In genomic region chr22:27896251-27896650, GRCh38 we compare ENCODE assay signal across 13 cellular contexts. TPM values are rescaled to one million over a fixed set of nuclear protein-coding genes. Genes with fewer than 3 reads are reported as not detected.
DNase-seq lines count a peak whose midpoint lies in the region; ATAC-seq lines count a peak whose summit lies in the region.
"Had no signal": no experiment of that assay in that cellular context is flagged by ENCODE, and none has a peak within 500 bp of the region (broad histone marks: within the 10 kb centered on the region; RNA-seq: fewer than 3 reads in every experiment).

No MANE protein-coding gene starts in this region.

- peak overlapping the region; percentile 16 for H3K27ac ChIP-seq in mesodermal cell (ENCODE audit: low read depth, low read length, severe bottlenecking)
- H3K27ac ChIP-seq: uterus had no signal

- no peak for DNase-seq in activated naive CD4-positive, alpha-beta T cell treated with anti-CD3 and anti-CD28 coated beads, Interleukin-2, amount 50 U/mL, for 16 hours
- DNase-seq in NCI-H2171 (lab: John Stamatoyannopoulos, UW) (no peak), NCI-H446 treated with DMSO at 0.1 percent for 48 hours (lab: John Stamatoyannopoulos, UW) (no peak)
- DNase-seq: activated CD4-positive, alpha-beta T cell treated with anti-CD3 and anti-CD28 coated beads, Interleukin-2, amount 50 U/mL, for 4 hours; activated naive CD4-positive, alpha-beta T cell treated with anti-CD3 and anti-CD28 coated beads for 36 hours; naive thymus-derived CD4-positive, alpha-beta T cell; stimulated activated naive B cell treated with anti-CD40 and anti-IgM and Interleukin-4, amounts not matched to agents 10 μg/mL and 1 μg/mL and 100 μg/mL, for 72 hours; uterus had no signal

- H3K9me3 Mint-ChIP-seq in activated naive CD4-positive, alpha-beta T cell treated with anti-CD3 and anti-CD28 coated beads, Interleukin-2, amount 50 U/mL, for 24 hours = no peaks in the 10 kb centered on the region
- H3K9me3 Mint-ChIP-seq: activated naive CD4-positive, alpha-beta T cell treated with anti-CD3 and anti-CD28 coated beads for 36 hours; stimulated activated naive B cell treated with anti-CD40 and anti-IgM and Interleukin-4, amounts not matched to agents 10 μg/mL and 1 μg/mL and 100 μg/mL, for 72 hours had no signal

- no peaks in the 10 kb centered on the region for H3K27me3 Mint-ChIP-seq in activated naive CD4-positive, alpha-beta T cell treated with anti-CD3 and anti-CD28 coated beads, Interleukin-2, amount 50 U/mL, for 24 hours
- H3K27me3 Mint-ChIP-seq: naive thymus-derived CD4-positive, alpha-beta T cell; stimulated activated naive B cell treated with anti-CD40 and anti-IgM and Interleukin-4, amounts not matched to agents 10 μg/mL and 1 μg/mL and 100 μg/mL, for 72 hours had no signal

- 92 to 94% methylated on average over 6 of the region's 6 CpGs for WGBS in mesodermal cell (ENCODE audit: insufficient coverage in 2 of 2), 2 experiments

- no peaks in the 10 kb centered on the region for H3K9me3 ChIP-seq in mesodermal cell (ENCODE audit: control insufficient read depth, low read length)
- H3K9me3 ChIP-seq: uterus had no signal

- no peaks in the 10 kb centered on the region for H3K4me1 ChIP-seq in mesodermal cell (ENCODE audit: control insufficient read depth, insufficient read depth, low read length, poor library complexity, severe bottlenecking)
- H3K4me1 ChIP-seq: uterus had no signal

- H3K36me3 Mint-ChIP-seq in activated naive CD4-positive, alpha-beta T cell treated with anti-CD3 and anti-CD28 coated beads, Interleukin-2, amount 50 U/mL, for 24 hours = peaks cover 10% of the 10 kb centered on the region

- ATAC-seq in GM19467 (IDR thresholded peaks at IDR 0.05; ENCODE audit: unreplicated experiment) (peak; percentile 31), HG03135 (IDR thresholded peaks at IDR 0.05; ENCODE audit: unreplicated experiment) (peak; percentile 33), GM21447 (IDR thresholded peaks at IDR 0.05; ENCODE audit: unreplicated experiment) (no peak)
- ATAC-seq: naive thymus-derived CD4-positive, alpha-beta T cell had no signal

- no peak overlapping the region for H3K4me3 Mint-ChIP-seq in activated naive CD4-positive, alpha-beta T cell treated with anti-CD3 and anti-CD28 coated beads, Interleukin-2, amount 50 U/mL, for 24 hours
- H3K4me3 Mint-ChIP-seq: activated naive CD4-positive, alpha-beta T cell treated with anti-CD3 and anti-CD28 coated beads for 36 hours; naive thymus-derived CD4-positive, alpha-beta T cell; stimulated activated naive B cell treated with anti-CD40 and anti-IgM and Interleukin-4, amounts not matched to agents 10 μg/mL and 1 μg/mL and 100 μg/mL, for 72 hours had no signal

- H3K27ac Mint-ChIP-seq in activated naive CD4-positive, alpha-beta T cell treated with anti-CD3 and anti-CD28 coated beads, Interleukin-2, amount 50 U/mL, for 24 hours = peak overlapping the region; percentile 17
- H3K27ac Mint-ChIP-seq: activated naive CD4-positive, alpha-beta T cell treated with anti-CD3 and anti-CD28 coated beads for 36 hours; stimulated activated naive B cell treated with anti-CD40 and anti-IgM and Interleukin-4, amounts not matched to agents 10 μg/mL and 1 μg/mL and 100 μg/mL, for 72 hours had no signal

- H3K36me3 ChIP-seq in mesodermal cell (ENCODE audit: control insufficient read depth, insufficient read depth, low read length) = peaks cover 95% of the 10 kb centered on the region
- H3K36me3 ChIP-seq: uterus had no signal

- peaks cover 10% of the 10 kb centered on the region for H3K4me1 Mint-ChIP-seq in activated naive CD4-positive, alpha-beta T cell treated with anti-CD3 and anti-CD28 coated beads, Interleukin-2, amount 50 U/mL, for 24 hours

- no peak overlapping the region for H3K4me3 ChIP-seq in mesodermal cell (ENCODE audit: extremely low read depth, insufficient read depth, low read length, poor library complexity, severe bottlenecking)
- H3K4me3 ChIP-seq: uterus had no signal

RNA-seq across cellular contexts. Expression of gene PITPNB, which starts 22.8 kb away (rescaled TPM):
- polyA plus RNA-seq in mesodermal cell (2013, experiment 1 of 2) = 70.5 TPM
- 76.4 TPM for polyA plus RNA-seq in mesodermal cell (2013, experiment 2 of 2)
